ENCODE assay signal across 12 cellular contexts in the genomic region with DNA sequence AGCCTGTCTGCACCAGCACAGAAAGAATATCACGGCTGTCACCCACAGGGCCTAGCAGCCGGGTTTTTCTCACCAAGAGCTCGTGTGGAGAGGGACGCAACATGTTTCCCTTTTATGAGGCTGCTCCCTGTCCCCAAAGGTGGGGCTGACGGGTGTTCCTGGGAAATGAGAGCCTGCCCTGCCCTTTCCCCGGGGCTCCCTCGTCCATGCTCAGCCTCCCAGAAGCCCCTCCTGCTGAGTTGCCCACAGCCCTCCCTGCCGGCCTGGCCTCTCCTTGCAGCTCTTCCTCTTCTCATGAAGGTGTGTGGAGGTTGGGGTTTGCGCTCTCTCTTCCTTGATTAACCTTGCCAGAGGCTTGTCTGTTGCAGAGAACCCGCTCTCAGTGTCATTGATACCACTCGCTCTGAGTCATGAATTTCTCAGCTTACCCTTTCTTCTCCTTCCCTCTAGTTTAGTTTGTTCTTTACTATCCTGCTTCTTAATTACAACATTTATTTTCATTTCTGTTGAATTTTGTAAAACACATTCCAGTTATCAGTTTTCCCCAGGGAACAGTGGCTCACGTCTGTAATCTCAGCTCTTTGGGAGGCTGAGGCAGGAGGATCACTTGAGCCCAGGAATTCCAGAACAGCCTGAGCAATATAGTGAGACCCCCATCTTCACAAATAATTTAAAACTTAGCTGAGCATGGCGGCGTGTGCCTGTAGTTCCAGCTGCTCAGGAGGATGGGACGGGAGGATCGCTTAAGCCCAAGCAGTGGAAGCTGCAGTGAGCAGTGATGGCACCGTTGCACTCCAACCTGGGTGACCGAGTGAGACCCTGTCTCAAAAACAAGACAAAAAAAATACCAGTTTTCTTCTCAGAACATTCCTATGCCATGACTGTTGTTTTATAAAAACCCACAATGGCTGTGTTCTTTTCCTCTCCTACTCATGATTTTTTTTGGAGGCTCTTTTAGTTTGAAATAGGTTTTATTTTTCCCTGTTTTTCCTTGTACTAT.
DNase-seq lines count a peak whose midpoint lies in the region; ATAC-seq, FAIRE-seq and TF ChIP-seq lines count a peak whose summit lies in the region.
"Had no signal": no experiment of that assay in that cellular context is flagged by ENCODE, and none has a peak within 500 bp of the region (broad histone marks: within the 10 kb centered on the region; RNA-seq: fewer than 3 reads in every experiment).

No MANE protein-coding gene starts in this region.

- DNase-seq in activated T-cell treated with anti-CD3 and anti-CD28 coated beads, Interleukin-2, amount 50 U/mL, for 24 hours: peak; percentile 25
- no peak for DNase-seq in activated T-cell treated with anti-CD3 and anti-CD28 coated beads for 4 hours
- DNase-seq in SJSA1 (ENCODE audit: low read depth in 1 of 2, low spot score in 2 of 2): peak; percentile 53 to 75
- peak; percentile 54 for DNase-seq in fibroblast of mammary gland (ENCODE audit: low read depth)
- DNase-seq in NOMO-1 treated with DMSO at 0.1 percent for 48 hours (lab: John Stamatoyannopoulos, UW; ENCODE audit: unreplicated experiment): no peak
- no peak for DNase-seq in pancreas
- DNase-seq: NK-92 treated with Interleukin-12 subunit alpha and Interleukin-12 subunit beta, amount 100 ng/mL, for 24 hours; T-helper 9 cell had no signal

- H3K4me2 ChIP-seq in skeletal muscle satellite cell (ENCODE audit: low read length): peak overlapping the region; percentile 80

- intact Hi-C loops in pancreas (cut with DNase I): no loop called here

- peak overlapping the region; percentile 71 for H3K9ac ChIP-seq in skeletal muscle satellite cell (ENCODE audit: low read depth, low read length)

- H3K4me3 ChIP-seq in SJSA1 (no peak overlapping the region), fibroblast of mammary gland (ENCODE audit: control insufficient read depth, low read depth, low read length) (no peak overlapping the region), skeletal muscle satellite cell (ENCODE audit: low read length) (peak overlapping the region; percentile 68), pancreas (no peak overlapping the region)

- peak overlapping the region; percentile 84 for H3K27ac ChIP-seq in SJSA1
- no peak overlapping the region for H3K27ac ChIP-seq in pancreas

- no peaks in the 10 kb centered on the region for H3K9me3 ChIP-seq in SJSA1 (replicated peaks)
- H3K9me3 ChIP-seq in skeletal muscle satellite cell (replicated peaks; ENCODE audit: low read length): no peaks in the 10 kb centered on the region
- no peaks in the 10 kb centered on the region for H3K9me3 ChIP-seq in pancreas

- H3K4me3 Mint-ChIP-seq in activated T-cell treated with anti-CD3 and anti-CD28 coated beads, Interleukin-2, amount 50 U/mL, for 24 hours: no peak overlapping the region
- H3K4me3 Mint-ChIP-seq: neural crest cell had no signal

- H3K27me3 ChIP-seq in SJSA1 (replicated peaks) (no peaks in the 10 kb centered on the region), skeletal muscle satellite cell (ENCODE audit: control insufficient read depth, insufficient read depth, low read length) (no peaks in the 10 kb centered on the region), pancreas (no peaks in the 10 kb centered on the region)

- TF ChIP-seq CTCF in fibroblast of mammary gland (conservative IDR thresholded peaks at IDR 0.05; ENCODE audit: control insufficient read depth, insufficient read depth, low read depth, low read length) (no peak), pancreas (IDR thresholded peaks at IDR 0.05) (no peak)

- H3K4me1 ChIP-seq in SJSA1 (replicated peaks): peaks cover 26% of the 10 kb centered on the region
- H3K4me1 ChIP-seq in skeletal muscle satellite cell (ENCODE audit: control insufficient read depth, insufficient read depth, low read length): peaks cover 37% of the 10 kb centered on the region
- peaks cover 0 to 13% (median 6%) of the 10 kb centered on the region in 3 donors for H3K4me1 ChIP-seq in pancreas

- H3K36me3 Mint-ChIP-seq in activated T-cell treated with anti-CD3 and anti-CD28 coated beads, Interleukin-2, amount 50 U/mL, for 24 hours (ENCODE audit: low read depth): no peaks in the 10 kb centered on the region

- 87 to 93% methylated on average over 16 to 18 of the region's 18 CpGs for WGBS in pancreas, 2 donors

- ATAC-seq in pancreas (no peak), GM19395 (IDR thresholded peaks at IDR 0.05; ENCODE audit: unreplicated experiment) (no peak)

- no peak for FAIRE-seq in pancreas (lab: Jason Lieb, UNC)
- FAIRE-seq: colon had no signal

- peaks cover 29% of the 10 kb centered on the region for H3K4me1 Mint-ChIP-seq in activated T-cell treated with anti-CD3 and anti-CD28 coated beads, Interleukin-2, amount 50 U/mL, for 24 hours (ENCODE audit: low read depth)

- no peaks in the 10 kb centered on the region for H3K36me3 ChIP-seq in SJSA1
- no peaks in the 10 kb centered on the region for H3K36me3 ChIP-seq in skeletal muscle satellite cell (ENCODE audit: insufficient read depth, low read length)
- no peaks in the 10 kb centered on the region for H3K36me3 ChIP-seq in pancreas

- no peak overlapping the region for H3K27ac Mint-ChIP-seq in activated T-cell treated with anti-CD3 and anti-CD28 coated beads, Interleukin-2, amount 50 U/mL, for 24 hours

- H3K9me3 Mint-ChIP-seq in activated T-cell treated with anti-CD3 and anti-CD28 coated beads, Interleukin-2, amount 50 U/mL, for 24 hours: no peaks in the 10 kb centered on the region
- H3K9me3 Mint-ChIP-seq: neural crest cell had no signal

- H3K27me3 Mint-ChIP-seq in activated T-cell treated with anti-CD3 and anti-CD28 coated beads, Interleukin-2, amount 50 U/mL, for 24 hours: peaks cover 2% of the 10 kb centered on the region

Comparison
In these comparisons a context has a peak if more than half of its experiments do, and no peak if none do; other contexts are left out.
1. DNase-seq: peak in activated T-cell treated with anti-CD3 and anti-CD28 coated beads, Interleukin-2, amount 50 U/mL, for 24 hours (single experiment), SJSA1 (2 of 2) and fibroblast of mammary gland (single experiment); none in activated T-cell treated with anti-CD3 and anti-CD28 coated beads for 4 hours (single experiment), NOMO-1 treated with DMSO at 0.1 percent for 48 hours (single experiment) and pancreas (0 of 6).